Comparison of ENCODE assay signal across 8 cellular contexts in the genomic region with DNA sequence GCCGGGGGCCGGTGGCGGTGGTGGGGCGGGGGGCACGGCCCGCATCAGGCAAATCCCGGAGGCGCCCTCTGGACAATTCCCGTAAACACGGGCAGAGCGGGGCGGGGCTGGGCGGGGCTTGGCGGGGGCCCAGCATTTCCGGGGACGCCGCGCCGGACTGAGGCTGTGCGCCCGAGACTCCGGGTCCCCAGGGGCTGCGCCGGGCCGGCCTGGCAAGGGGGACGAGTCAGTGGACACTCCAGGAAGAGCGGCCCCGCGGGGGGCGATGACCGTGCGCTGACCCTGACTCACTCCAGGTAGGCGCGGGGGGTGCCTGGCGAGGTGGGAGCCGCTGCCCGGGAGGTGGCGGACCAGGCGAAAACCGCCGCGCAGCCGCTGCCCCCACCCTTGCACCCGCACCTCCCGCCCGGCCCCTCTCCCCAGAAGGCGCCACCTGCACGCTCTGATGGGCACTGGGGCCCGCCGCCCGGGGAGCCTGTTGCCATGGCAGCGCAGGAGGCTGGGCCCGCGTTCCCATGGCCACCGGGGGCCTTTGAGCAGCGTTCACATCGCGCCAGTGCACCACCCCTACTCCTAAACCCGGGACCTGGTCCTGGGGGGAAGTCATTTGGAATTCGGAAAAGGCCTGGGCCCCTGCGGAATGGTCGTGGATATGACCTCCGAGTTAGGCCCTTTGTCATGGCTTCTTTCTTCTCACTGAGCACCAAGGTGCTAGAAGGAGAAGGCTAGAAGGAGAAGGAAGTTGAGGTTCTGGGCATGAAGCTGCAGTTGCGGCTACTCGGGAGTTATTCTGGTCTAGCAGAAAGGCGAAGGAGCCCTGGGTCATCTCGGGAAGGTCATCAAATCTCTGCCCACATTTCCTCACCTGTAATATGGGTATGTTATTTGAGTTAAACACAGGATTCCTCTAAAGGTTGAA. TPM values are rescaled to one million over a fixed set of nuclear protein-coding genes. Genes with fewer than 3 reads are reported as not detected.
A peak's percentile ranks its signal among the peaks of the same experiment; 100 is the strongest.
DNase-seq lines count a peak whose midpoint lies in the region; TF ChIP-seq lines count a peak whose summit lies in the region.

No MANE protein-coding gene starts in this region.

- H3K4me1 ChIP-seq in HAP-1 (peaks cover 3% of the 10 kb centered on the region), sigmoid colon (peaks cover 0 to 59% (median 52%) of the 10 kb centered on the region in 4 donors)

- H3K9me3 ChIP-seq in HAP-1: no peaks in the 10 kb centered on the region
- no peaks in the 10 kb centered on the region for H3K9me3 ChIP-seq in sigmoid colon

- TF ChIP-seq CTCF in GM12874 (IDR thresholded peaks at IDR 0.05; ENCODE audit: insufficient read depth, low read depth, low read length) (0 out of 2 replicates have a peak, but pooled peaks have one; percentile 1), astrocyte of the spinal cord (IDR thresholded peaks at IDR 0.05; ENCODE audit: low read depth, low read length) (no peak), sigmoid colon (IDR thresholded peaks at IDR 0.05) (no peak)

- peak in 1 of 4 donors; percentile 31 for TF ChIP-seq EP300 in sigmoid colon (IDR thresholded peaks at IDR 0.05)

- no peaks in the 10 kb centered on the region for H3K27me3 ChIP-seq in HAP-1 (ENCODE audit: low read depth)
- H3K27me3 ChIP-seq in sigmoid colon: no peaks in the 10 kb centered on the region

- in situ Hi-C loops in HAP-1 (cut with MboI; ENCODE audit: low sequenced_read_pairs): no loop called here
- in situ Hi-C loops in astrocyte of the spinal cord (cut with HindIII; ENCODE audit: low sequenced_read_pairs): no loop called here

- no peaks in the 10 kb centered on the region for H3K9me3 Mint-ChIP-seq in T-helper 1 cell treated with Interleukin-12 subunit alpha and Interleukin-12 subunit beta and Interleukin-4 antibody, amounts not matched to agents 30 μg/mL and 1 μg/mL, for 36 hours

- H3K4me3 ChIP-seq in HAP-1 (peak overlapping the region; percentile 62), astrocyte of the spinal cord (ENCODE audit: low read depth, low read length) (peak overlapping the region; percentile 53), iPS-11a (ENCODE audit: low read depth, low read length) (peak overlapping the region; percentile 60), sigmoid colon (peak overlapping the region; percentile 74 to 94 (median 87))

- no peaks in the 10 kb centered on the region for H3K36me3 ChIP-seq in HAP-1 (replicated peaks)
- no peaks in the 10 kb centered on the region for H3K36me3 ChIP-seq in sigmoid colon

- peaks cover 24% of the 10 kb centered on the region for H3K4me1 Mint-ChIP-seq in T-helper 1 cell treated with Interleukin-12 subunit alpha and Interleukin-12 subunit beta and Interleukin-4 antibody, amounts not matched to agents 30 μg/mL and 1 μg/mL, for 36 hours (ENCODE audit: low read depth)

- peak overlapping the region; percentile 96 to 99 (median 97) for H3K27ac ChIP-seq in sigmoid colon

- H3K27ac Mint-ChIP-seq in T-helper 1 cell treated with Interleukin-12 subunit alpha and Interleukin-12 subunit beta and Interleukin-4 antibody, amounts not matched to agents 30 μg/mL and 1 μg/mL, for 36 hours: peak overlapping the region; percentile 83

- H3K27me3 Mint-ChIP-seq in T-helper 1 cell treated with Interleukin-12 subunit alpha and Interleukin-12 subunit beta and Interleukin-4 antibody, amounts not matched to agents 30 μg/mL and 1 μg/mL, for 36 hours (ENCODE audit: low read depth): no peaks in the 10 kb centered on the region

- peak; percentile 50 to 77 for TF ChIP-seq POLR2A in sigmoid colon (IDR thresholded peaks at IDR 0.05)

- H3K4me3 Mint-ChIP-seq in T-helper 1 cell treated with Interleukin-12 subunit alpha and Interleukin-12 subunit beta and Interleukin-4 antibody, amounts not matched to agents 30 μg/mL and 1 μg/mL, for 36 hours: peak overlapping the region; percentile 92

- WGBS in sigmoid colon, 2 donors: 2 to 4% methylated on average over 67 of the region's 67 CpGs

- peaks cover 6% of the 10 kb centered on the region for H3K36me3 Mint-ChIP-seq in T-helper 1 cell treated with Interleukin-12 subunit alpha and Interleukin-12 subunit beta and Interleukin-4 antibody, amounts not matched to agents 30 μg/mL and 1 μg/mL, for 36 hours (ENCODE audit: low read depth)

- intact Hi-C loops in sigmoid colon (cut with DNase I): loop anchor here (1.0 kb wide), 1 partner anchor 10 kb away; no protein-coding TSS in a partner anchor

- DNase-seq in HAP-1 (ENCODE audit: low spot score in 2 of 2) (peak; percentile 48 to 79), MV-4-11 (lab: John Stamatoyannopoulos, UW) (peak; percentile 33), astrocyte of the spinal cord (ENCODE audit: low read depth, low spot score) (peak; percentile 32), sigmoid colon (peak; percentile 85), GOT3 (lab: John Stamatoyannopoulos, UW) (no peak)

RNA-seq across cellular contexts. Expression of gene SEMA4B, which starts 16.1 kb away (rescaled TPM):
- total RNA-seq in sigmoid colon: 10 to 100 TPM; 42.0 to 72.4 (median 58.6) TPM
- polyA plus RNA-seq in sigmoid colon: 10 to 100 TPM; 10.6 to 94.5 (median 11.4) TPM

RNA-seq across cellular contexts. Expression of gene CIB1, which starts 48.7 kb away (rescaled TPM):
- total RNA-seq in sigmoid colon: 10 to 100 TPM; 18.6 to 35.7 (median 35.5) TPM
- 100 to 1,000 TPM; 283 to 436 (median 359) TPM for polyA plus RNA-seq in sigmoid colon

RNA-seq across cellular contexts. Expression of gene GDPGP1, which starts 49.0 kb away (rescaled TPM):
- 1 to 10 TPM; 3.0 to 7.5 (median 5.4) TPM for total RNA-seq in sigmoid colon
- polyA plus RNA-seq in sigmoid colon: 10 to 100 TPM in 1 of 3 donors, 1 to 10 TPM in 2; 7.9 to 12.7 (median 9.0) TPM
